In genomic region chr16:87765473-87765775, GRCh38 we compare ENCODE assay signal across 8 cellular contexts. TPM values are rescaled to one million over a fixed set of nuclear protein-coding genes. Genes with fewer than 3 reads are reported as not detected.
DNase-seq lines count a peak whose midpoint lies in the region; ATAC-seq, FAIRE-seq and TF ChIP-seq lines count a peak whose summit lies in the region.

No MANE protein-coding gene starts in this region.

- peak overlapping the region; percentile 99 for H3K4me2 ChIP-seq in HepG2 (ENCODE audit: low read depth, low read length)

- TF ChIP-seq CTCF in brain microvascular endothelial cell (IDR thresholded peaks at IDR 0.05; ENCODE audit: low read depth, low read length, missing control alignments) (no peak), HepG2 (CRISPR knock-in tag; IDR thresholded peaks at IDR 0.05) (no peak)

- H3K4me3 ChIP-seq in brain microvascular endothelial cell (ENCODE audit: low read depth, low read length) (peak overlapping the region; percentile 81), HepG2 (replicated peaks in 1 of 3; ENCODE audit: insufficient read depth in 1 of 3, low read depth in 2 of 3, low read length in 3 of 3) (peak overlapping the region; percentile 87 to 97 (median 94))

- peak overlapping the region; percentile 98 for H3K4me3 Mint-ChIP-seq in stimulated activated naive B cell treated with anti-CD40 and anti-IgM and Interleukin-4, amounts not matched to agents 10 μg/mL and 1 μg/mL and 100 μg/mL, for 72 hours

- H3K9me3 Mint-ChIP-seq in stimulated activated naive B cell treated with anti-CD40 and anti-IgM and Interleukin-4, amounts not matched to agents 10 μg/mL and 1 μg/mL and 100 μg/mL, for 72 hours: no peaks in the 10 kb centered on the region

- TF ChIP-seq EP300 in HepG2 (IDR thresholded peaks at IDR 0.05; ENCODE audit: low read depth in 2 of 2, low read length in 2 of 2) (no peak), HepG2 (CRISPR knock-in tag; IDR thresholded peaks at IDR 0.05; ENCODE audit: borderline replicate concordance) (no peak)

- TSS peak; percentile 74 for BruUV-seq in HepG2 (replicated peaks; lab: Mats Ljungman, UMichigan)

- H3K36me3 Mint-ChIP-seq in stimulated activated naive B cell treated with anti-CD40 and anti-IgM and Interleukin-4, amounts not matched to agents 10 μg/mL and 1 μg/mL and 100 μg/mL, for 72 hours: peaks cover 27 to 32% of the 10 kb centered on the region in 2 donors

- H2AFZ ChIP-seq in HepG2 (ENCODE audit: low read length): no peak overlapping the region

- H3K27me3 Mint-ChIP-seq in stimulated activated naive B cell treated with anti-CD40 and anti-IgM and Interleukin-4, amounts not matched to agents 10 μg/mL and 1 μg/mL and 100 μg/mL, for 72 hours: no peaks in the 10 kb centered on the region

- WGBS in HepG2 (ENCODE audit: low lambda C conversion rate): 0% methylated on average over 25 of the region's 32 CpGs

- H3K79me2 ChIP-seq in HepG2 (ENCODE audit: insufficient read depth, low read length): peaks cover 31% of the 10 kb centered on the region

- peak overlapping the region; percentile 98 for H3K27ac Mint-ChIP-seq in stimulated activated naive B cell treated with anti-CD40 and anti-IgM and Interleukin-4, amounts not matched to agents 10 μg/mL and 1 μg/mL and 100 μg/mL, for 72 hours

- TF ChIP-seq POLR2A in HepG2 (IDR thresholded peaks at IDR 0.05; ENCODE audit: insufficient read depth in 1 of 2, low read depth in 2 of 2, low read length in 2 of 2): no peak

- no peak for TF ChIP-seq RAD21 in HepG2 (CRISPR knock-in tag; IDR thresholded peaks at IDR 0.05)

- intact Hi-C loops in HepG2 (cut with micrococcal nuclease; ENCODE audit: unreplicated experiment): loop anchor here (5.0 kb wide), 1 partner anchor 167 kb away; no protein-coding TSS in a partner anchor

- H3K36me3 ChIP-seq in brain microvascular endothelial cell (replicated peaks) (peaks cover 3% of the 10 kb centered on the region), HepG2 (replicated peaks in 1 of 2; ENCODE audit: control insufficient read depth in 1 of 2, insufficient read depth in 2 of 2, low read length in 2 of 2) (peaks cover 10 to 34% of the 10 kb centered on the region in 2 experiments)

- CTCF ChIA-PET in HepG2 (lab: Yijun Ruan, JAX; ENCODE audit: low intra/inter-chr PET ratio, low total read pairs): no interaction called here

- H3K9ac ChIP-seq in HepG2 (ENCODE audit: insufficient read depth, low read depth, low read length): peak overlapping the region; percentile 92

- H3K27ac ChIP-seq in brain microvascular endothelial cell (peak overlapping the region; percentile 79), HepG2 (ENCODE audit: extremely low read length, insufficient read depth, low read length) (peak overlapping the region; percentile 79)

- POLR2A ChIA-PET in HepG2 (lab: Yijun Ruan, JAX): interaction anchor here (0.8 to 3.0 kb wide), 24 partner anchors 8 to 805 kb away, joined by 3 to 25 read pairs (median 4); partner anchors contain the start of genes BANP, CA5A, SLC7A5 and ZC3H18

- H3K4me1 ChIP-seq in HepG2 (ENCODE audit: insufficient read depth, low read length): peaks cover 45% of the 10 kb centered on the region

- peak; percentile 14 for ATAC-seq in GM18520 (IDR thresholded peaks at IDR 0.05; ENCODE audit: unreplicated experiment)
- peak; percentile 50 for ATAC-seq in HG02885 (IDR thresholded peaks at IDR 0.05; ENCODE audit: poor library complexity, unreplicated experiment)
- ATAC-seq in SK-N-SH treated with all-trans-retinoic acid at 6 μM for 48 hours: peak; percentile 47
- peak; percentile 62 for ATAC-seq in HepG2
- peak; percentile 48 for ATAC-seq in stimulated activated naive B cell treated with anti-CD40 and anti-IgM and Interleukin-4, amounts not matched to agents 10 μg/mL and 1 μg/mL and 100 μg/mL, for 72 hours (replicated peaks)

- H3K27me3 ChIP-seq in brain microvascular endothelial cell (replicated peaks): no peaks in the 10 kb centered on the region
- no peaks in the 10 kb centered on the region; a peak in 1 of 5 replicates for H3K27me3 ChIP-seq in HepG2 (ENCODE audit: control insufficient read depth in 1 of 2, insufficient read depth in 2 of 2, low read length in 2 of 2)

- FAIRE-seq in HepG2 (lab: Jason Lieb, UNC): no peak

- H4K20me1 ChIP-seq in HepG2 (ENCODE audit: insufficient read depth, low read length): no peaks in the 10 kb centered on the region

- no peaks in the 10 kb centered on the region for H3K9me3 ChIP-seq in HepG2 (ENCODE audit: low read length)

- peaks cover 16 to 49% of the 10 kb centered on the region in 2 donors for H3K4me1 Mint-ChIP-seq in stimulated activated naive B cell treated with anti-CD40 and anti-IgM and Interleukin-4, amounts not matched to agents 10 μg/mL and 1 μg/mL and 100 μg/mL, for 72 hours

- DNase-seq in brain microvascular endothelial cell (no peak), HepG2 (ENCODE audit: low spot score) (no peak), NCI-H2196 treated with DMSO at 0.1 percent for 48 hours (lab: John Stamatoyannopoulos, UW; ENCODE audit: unreplicated experiment) (no peak), KG1 (lab: John Stamatoyannopoulos, UW) (no peak)
- no peak for DNase-seq in stimulated activated naive B cell treated with anti-CD40 and anti-IgM and Interleukin-4, amounts not matched to agents 10 μg/mL and 1 μg/mL and 100 μg/mL, for 72 hours

- in situ Hi-C loops in brain microvascular endothelial cell (cut with HindIII; ENCODE audit: low pct_ligation_motif_present, low sequenced_read_pairs): no loop called here
- in situ Hi-C loops in HepG2 (cut with HindIII; ENCODE audit: extremely low pct_ligation_motif_present, low pct_unique_long_range_greater_than_20kb): loop anchor here (5.0 kb wide), 1 partner anchor 178 kb away; no protein-coding TSS in a partner anchor

TF ChIP-seq in SK-N-SH treated with all-trans-retinoic acid at 6 μM for 48 hours, 23 proteins besides CTCF, POLR2A, EP300 and RAD21:
- TF ChIP-seq ESRRG (CRISPR knock-in tag; IDR thresholded peaks at IDR 0.05): no peak

TF ChIP-seq in HepG2, 621 proteins besides CTCF, POLR2A, EP300 and RAD21 (continues in another document):
- no peak for TF ChIP-seq ZNF879 (CRISPR knock-in tag; IDR thresholded peaks at IDR 0.05)

RNA-seq across cellular contexts. Expression of gene KLHDC4, which starts 0.4 kb away (rescaled TPM):
- 26.7 and 31.8 TPM in 2 replicates for total RNA-seq in HepG2 (2016; rRNA removed; fragmentation: Illumina TruSeq; extraction: Trizol)
- total RNA-seq in HepG2 (2016; cell fraction: cytosol; rRNA removed; fragmentation: Illumina TruSeq; extraction: Trizol; ENCODE audit: low read depth): 19.6 and 21.0 TPM in 2 replicates
- total RNA-seq in HepG2 (2016; cell fraction: insoluble cytoplasmic fraction; rRNA removed; fragmentation: Illumina TruSeq; extraction: Trizol): 27.2 and 34.0 TPM in 2 replicates
- total RNA-seq in HepG2 (2016; cell fraction: membrane; rRNA removed; fragmentation: Illumina TruSeq; extraction: Trizol): 12.7 and 13.0 TPM in 2 replicates
- 35.2 and 38.5 TPM in 2 replicates for total RNA-seq in HepG2 (2016; cell fraction: nucleus; rRNA removed; fragmentation: Illumina TruSeq; extraction: Trizol)
- 18.7 and 22.7 TPM in 2 replicates for polyA plus RNA-seq in HepG2 (2011; rRNA removed)
- polyA plus RNA-seq in HepG2 (2011; cell fraction: cytosol; rRNA removed): 8.9 and 14.1 TPM in 2 replicates
- polyA plus RNA-seq in HepG2 (2011; cell fraction: nucleus; rRNA removed): 122 TPM in 2 replicates
- 24.2 and 33.3 TPM in 2 replicates for polyA plus RNA-seq in HepG2 (2012)
- polyA plus RNA-seq in HepG2 (2016; cell fraction: cytosol; fragmentation: Illumina TruSeq; extraction: Trizol; ENCODE audit: low read depth): 3.6 TPM in 2 replicates
- 25.4 and 27.5 TPM in 2 replicates for polyA plus RNA-seq in HepG2 (2016; cell fraction: insoluble cytoplasmic fraction; fragmentation: Illumina TruSeq; extraction: Trizol; ENCODE audit: low read depth)
- polyA plus RNA-seq in HepG2 (2016; cell fraction: membrane; fragmentation: Illumina TruSeq; extraction: Trizol; ENCODE audit: low read depth): 6.5 and 8.9 TPM in 2 replicates
- polyA plus RNA-seq in HepG2 (2016; cell fraction: nucleus; fragmentation: Illumina TruSeq; extraction: Trizol; ENCODE audit: insufficient read depth, low read depth): 82.6 and 96.2 TPM in 2 replicates
- polyA minus RNA-seq in HepG2 (2011; rRNA and poly(A)+ RNA removed; ENCODE audit: low replicate concordance): 24.4 and 42.1 TPM in 2 replicates
- 8.9 and 11.7 TPM in 2 replicates for polyA minus RNA-seq in HepG2 (2011; cell fraction: cytosol; rRNA and poly(A)+ RNA removed)
- polyA minus RNA-seq in HepG2 (2011; cell fraction: nucleus; rRNA and poly(A)+ RNA removed): 42.6 and 46.6 TPM in 2 replicates
